Comparison of ENCODE assay signal across 1 cellular context in the genomic region with DNA sequence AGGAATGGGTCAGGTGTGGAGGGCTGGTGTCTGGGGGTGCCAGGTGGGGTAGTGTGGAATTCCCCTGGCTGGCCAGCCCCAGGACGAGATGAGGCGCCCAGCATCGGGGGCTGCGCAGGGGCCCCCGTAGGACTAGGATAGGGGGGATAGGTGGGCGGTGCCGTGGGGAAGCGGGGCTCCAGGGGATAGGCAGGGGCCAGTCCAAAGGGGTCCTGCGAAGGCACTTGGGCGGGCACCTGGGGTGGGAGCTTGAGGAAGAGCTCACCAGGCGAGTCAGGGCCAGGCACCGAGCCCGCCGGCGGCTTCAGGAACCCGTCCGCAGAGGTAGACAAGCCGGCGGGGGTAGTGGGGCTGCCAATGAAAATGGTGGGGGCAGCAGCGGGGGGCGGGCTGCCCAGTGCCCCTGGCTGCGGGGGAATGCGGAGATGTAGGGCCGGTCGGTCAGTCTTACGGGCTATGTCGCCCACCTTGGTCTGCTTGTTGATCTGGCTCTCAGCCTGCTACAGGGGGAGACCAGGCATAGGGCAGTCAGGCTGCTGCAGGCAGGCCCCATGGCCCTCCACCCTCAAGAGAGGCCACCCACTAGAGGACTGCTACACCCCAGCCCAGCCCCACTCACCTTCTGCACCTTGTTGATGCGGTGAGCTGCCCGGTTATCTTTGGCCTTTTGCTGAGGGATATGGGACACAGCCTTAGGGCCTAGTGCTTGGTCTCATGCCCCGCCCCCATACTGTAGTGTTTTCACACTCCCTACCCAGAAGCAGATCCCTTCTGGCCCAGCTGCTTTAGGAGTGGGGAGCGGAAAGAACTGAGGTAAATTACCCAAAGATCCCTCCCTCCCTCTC.
TF ChIP-seq lines count a peak whose summit lies in the region.

No MANE protein-coding gene starts in this region.

TF ChIP-seq in GM23338, 12 proteins besides CTCF, POLR2A, EP300 and RAD21 (continued from another document):
- TF ChIP-seq, protein P1, sequence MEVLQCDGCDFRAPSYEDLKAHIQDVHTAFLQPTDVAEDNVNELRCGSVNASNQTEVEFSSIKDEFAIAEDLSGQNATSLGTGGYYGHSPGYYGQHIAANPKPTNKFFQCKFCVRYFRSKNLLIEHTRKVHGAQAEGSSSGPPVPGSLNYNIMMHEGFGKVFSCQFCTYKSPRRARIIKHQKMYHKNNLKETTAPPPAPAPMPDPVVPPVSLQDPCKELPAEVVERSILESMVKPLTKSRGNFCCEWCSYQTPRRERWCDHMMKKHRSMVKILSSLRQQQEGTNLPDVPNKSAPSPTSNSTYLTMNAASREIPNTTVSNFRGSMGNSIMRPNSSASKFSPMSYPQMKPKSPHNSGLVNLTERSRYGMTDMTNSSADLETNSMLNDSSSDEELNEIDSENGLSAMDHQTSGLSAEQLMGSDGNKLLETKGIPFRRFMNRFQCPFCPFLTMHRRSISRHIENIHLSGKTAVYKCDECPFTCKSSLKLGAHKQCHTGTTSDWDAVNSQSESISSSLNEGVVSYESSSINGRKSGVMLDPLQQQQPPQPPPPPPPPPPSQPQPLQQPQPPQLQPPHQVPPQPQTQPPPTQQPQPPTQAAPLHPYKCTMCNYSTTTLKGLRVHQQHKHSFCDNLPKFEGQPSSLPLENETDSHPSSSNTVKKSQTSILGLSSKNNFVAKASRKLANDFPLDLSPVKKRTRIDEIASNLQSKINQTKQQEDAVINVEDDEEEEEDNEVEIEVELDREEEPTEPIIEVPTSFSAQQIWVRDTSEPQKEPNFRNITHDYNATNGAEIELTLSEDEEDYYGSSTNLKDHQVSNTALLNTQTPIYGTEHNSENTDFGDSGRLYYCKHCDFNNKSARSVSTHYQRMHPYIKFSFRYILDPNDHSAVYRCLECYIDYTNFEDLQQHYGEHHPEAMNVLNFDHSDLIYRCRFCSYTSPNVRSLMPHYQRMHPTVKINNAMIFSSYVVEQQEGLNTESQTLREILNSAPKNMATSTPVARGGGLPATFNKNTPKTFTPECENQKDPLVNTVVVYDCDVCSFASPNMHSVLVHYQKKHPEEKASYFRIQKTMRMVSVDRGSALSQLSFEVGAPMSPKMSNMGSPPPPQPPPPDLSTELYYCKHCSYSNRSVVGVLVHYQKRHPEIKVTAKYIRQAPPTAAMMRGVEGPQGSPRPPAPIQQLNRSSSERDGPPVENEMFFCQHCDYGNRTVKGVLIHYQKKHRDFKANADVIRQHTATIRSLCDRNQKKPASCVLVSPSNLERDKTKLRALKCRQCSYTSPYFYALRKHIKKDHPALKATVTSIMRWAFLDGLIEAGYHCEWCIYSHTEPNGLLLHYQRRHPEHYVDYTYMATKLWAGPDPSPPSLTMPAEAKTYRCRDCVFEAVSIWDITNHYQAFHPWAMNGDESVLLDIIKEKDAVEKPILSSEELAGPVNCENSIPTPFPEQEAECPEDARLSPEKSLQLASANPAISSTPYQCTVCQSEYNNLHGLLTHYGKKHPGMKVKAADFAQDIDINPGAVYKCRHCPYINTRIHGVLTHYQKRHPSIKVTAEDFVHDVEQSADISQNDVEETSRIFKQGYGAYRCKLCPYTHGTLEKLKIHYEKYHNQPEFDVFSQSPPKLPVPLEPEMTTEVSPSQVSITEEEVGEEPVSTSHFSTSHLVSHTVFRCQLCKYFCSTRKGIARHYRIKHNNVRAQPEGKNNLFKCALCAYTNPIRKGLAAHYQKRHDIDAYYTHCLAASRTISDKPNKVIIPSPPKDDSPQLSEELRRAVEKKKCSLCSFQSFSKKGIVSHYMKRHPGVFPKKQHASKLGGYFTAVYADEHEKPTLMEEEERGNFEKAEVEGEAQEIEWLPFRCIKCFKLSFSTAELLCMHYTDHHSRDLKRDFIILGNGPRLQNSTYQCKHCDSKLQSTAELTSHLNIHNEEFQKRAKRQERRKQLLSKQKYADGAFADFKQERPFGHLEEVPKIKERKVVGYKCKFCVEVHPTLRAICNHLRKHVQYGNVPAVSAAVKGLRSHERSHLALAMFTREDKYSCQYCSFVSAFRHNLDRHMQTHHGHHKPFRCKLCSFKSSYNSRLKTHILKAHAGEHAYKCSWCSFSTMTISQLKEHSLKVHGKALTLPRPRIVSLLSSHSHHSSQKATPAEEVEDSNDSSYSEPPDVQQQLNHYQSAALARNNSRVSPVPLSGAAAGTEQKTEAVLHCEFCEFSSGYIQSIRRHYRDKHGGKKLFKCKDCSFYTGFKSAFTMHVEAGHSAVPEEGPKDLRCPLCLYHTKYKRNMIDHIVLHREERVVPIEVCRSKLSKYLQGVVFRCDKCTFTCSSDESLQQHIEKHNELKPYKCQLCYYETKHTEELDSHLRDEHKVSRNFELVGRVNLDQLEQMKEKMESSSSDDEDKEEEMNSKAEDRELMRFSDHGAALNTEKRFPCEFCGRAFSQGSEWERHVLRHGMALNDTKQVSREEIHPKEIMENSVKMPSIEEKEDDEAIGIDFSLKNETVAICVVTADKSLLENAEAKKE (CRISPR knock-in tag; IDR thresholded peaks at IDR 0.05), result no peak
- TF ChIP-seq NANOG (IDR thresholded peaks at IDR 0.05; ENCODE audit: borderline replicate concordance), result no peak
- no peak for TF ChIP-seq EZH2 (IDR thresholded peaks at IDR 0.05; ENCODE audit: low read depth, unreplicated experiment)
- TF ChIP-seq EZH2phosphoT487 (IDR thresholded peaks at IDR 0.05; ENCODE audit: unreplicated experiment), result no peak
- TF ChIP-seq JUNB (IDR thresholded peaks at IDR 0.05; ENCODE audit: unreplicated experiment), result no peak
- TF ChIP-seq, protein P2, sequence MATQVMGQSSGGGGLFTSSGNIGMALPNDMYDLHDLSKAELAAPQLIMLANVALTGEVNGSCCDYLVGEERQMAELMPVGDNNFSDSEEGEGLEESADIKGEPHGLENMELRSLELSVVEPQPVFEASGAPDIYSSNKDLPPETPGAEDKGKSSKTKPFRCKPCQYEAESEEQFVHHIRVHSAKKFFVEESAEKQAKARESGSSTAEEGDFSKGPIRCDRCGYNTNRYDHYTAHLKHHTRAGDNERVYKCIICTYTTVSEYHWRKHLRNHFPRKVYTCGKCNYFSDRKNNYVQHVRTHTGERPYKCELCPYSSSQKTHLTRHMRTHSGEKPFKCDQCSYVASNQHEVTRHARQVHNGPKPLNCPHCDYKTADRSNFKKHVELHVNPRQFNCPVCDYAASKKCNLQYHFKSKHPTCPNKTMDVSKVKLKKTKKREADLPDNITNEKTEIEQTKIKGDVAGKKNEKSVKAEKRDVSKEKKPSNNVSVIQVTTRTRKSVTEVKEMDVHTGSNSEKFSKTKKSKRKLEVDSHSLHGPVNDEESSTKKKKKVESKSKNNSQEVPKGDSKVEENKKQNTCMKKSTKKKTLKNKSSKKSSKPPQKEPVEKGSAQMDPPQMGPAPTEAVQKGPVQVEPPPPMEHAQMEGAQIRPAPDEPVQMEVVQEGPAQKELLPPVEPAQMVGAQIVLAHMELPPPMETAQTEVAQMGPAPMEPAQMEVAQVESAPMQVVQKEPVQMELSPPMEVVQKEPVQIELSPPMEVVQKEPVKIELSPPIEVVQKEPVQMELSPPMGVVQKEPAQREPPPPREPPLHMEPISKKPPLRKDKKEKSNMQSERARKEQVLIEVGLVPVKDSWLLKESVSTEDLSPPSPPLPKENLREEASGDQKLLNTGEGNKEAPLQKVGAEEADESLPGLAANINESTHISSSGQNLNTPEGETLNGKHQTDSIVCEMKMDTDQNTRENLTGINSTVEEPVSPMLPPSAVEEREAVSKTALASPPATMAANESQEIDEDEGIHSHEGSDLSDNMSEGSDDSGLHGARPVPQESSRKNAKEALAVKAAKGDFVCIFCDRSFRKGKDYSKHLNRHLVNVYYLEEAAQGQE (IDR thresholded peaks at IDR 0.05; ENCODE audit: unreplicated experiment), result no peak
- TF ChIP-seq ZNF331 (CRISPR knock-in tag; IDR thresholded peaks at IDR 0.05; ENCODE audit: low read depth), result no peak
- no peak for TF ChIP-seq STAT1 (IDR thresholded peaks at IDR 0.05; ENCODE audit: unreplicated experiment)
